Comparison of ENCODE assay signal across 20 cellular contexts in the genomic region with DNA sequence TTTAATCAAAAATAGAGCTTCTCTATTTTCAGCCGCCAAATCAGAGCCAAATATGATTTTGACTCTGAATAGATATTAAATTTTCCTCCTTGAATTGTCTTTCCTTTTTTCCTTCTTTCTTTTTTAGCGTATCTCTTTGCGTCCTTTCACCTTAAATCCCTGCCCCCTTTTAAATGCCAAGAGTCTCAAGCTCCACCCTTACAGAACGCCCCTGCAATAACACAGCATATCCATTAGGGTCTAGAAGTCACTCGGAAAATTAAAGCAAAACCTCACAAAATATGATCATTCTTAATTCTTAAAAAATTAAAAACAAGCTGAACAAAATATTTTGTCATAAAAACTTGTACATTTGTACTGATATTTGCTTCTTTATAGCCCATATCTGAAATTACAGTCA. TPM values are rescaled to one million over a fixed set of nuclear protein-coding genes. Genes with fewer than 3 reads are reported as not detected.
A peak's percentile ranks its signal among the peaks of the same experiment; 100 is the strongest.
DNase-seq lines count a peak whose midpoint lies in the region; ATAC-seq and TF ChIP-seq lines count a peak whose summit lies in the region.
"Had no signal": no experiment of that assay in that cellular context is flagged by ENCODE, and none has a peak within 500 bp of the region (broad histone marks: within the 10 kb centered on the region; RNA-seq: fewer than 3 reads in every experiment).

No MANE protein-coding gene starts in this region.

- H3K27me3 Mint-ChIP-seq in H9 (ENCODE audit: low read depth): peaks cover 12% of the 10 kb centered on the region

- H3K4ac ChIP-seq in H9 (ENCODE audit: low read depth, low read length): no peak overlapping the region
- no peak overlapping the region for H3K4ac ChIP-seq in mesendoderm (ENCODE audit: low read depth, low read length)

- H2BK12ac ChIP-seq in H9 (ENCODE audit: insufficient read length, low read depth, low read length): no peak overlapping the region

- H2BK15ac ChIP-seq in H9 (ENCODE audit: low read depth, low read length) (no peak overlapping the region), mesendoderm (replicated peaks; ENCODE audit: low read depth) (no peak overlapping the region)

- no peak overlapping the region for H3K4me3 Mint-ChIP-seq in H9
- H3K4me3 Mint-ChIP-seq: CD4-positive, CD25-positive, alpha-beta regulatory T cell; CD8-positive, alpha-beta memory T cell had no signal

- H3K79me1 ChIP-seq in H9 (ENCODE audit: insufficient read depth, low read depth, low read length, poor library complexity, severe bottlenecking) (no peaks in the 10 kb centered on the region), mesendoderm (ENCODE audit: low read length) (no peaks in the 10 kb centered on the region)

- DNase-seq in H9 (no peak), SK-MEL-5 (ENCODE audit: low read depth, low spot score) (peak; percentile 22), mesendoderm (peak; percentile 10), NCI-H1092 treated with DMSO at 0.1 percent for 48 hours (lab: John Stamatoyannopoulos, UW) (no peak), osteoblast (ENCODE audit: insufficient read length, low spot score, missing footprints) (no peak)
- DNase-seq: ACHN; BE2C; C1 segment of cervical spinal cord; CD4-positive, CD25-positive, alpha-beta regulatory T cell; CD8-positive, alpha-beta memory T cell; COR-L47; DMS 273 treated with DMSO at 0.1 percent for 48 hours; DMS53; DND-41; EL; GM23248 had no signal

- H3K27ac Mint-ChIP-seq in H9: no peak overlapping the region
- H3K27ac Mint-ChIP-seq: CD4-positive, CD25-positive, alpha-beta regulatory T cell; CD8-positive, alpha-beta memory T cell had no signal

- no peak overlapping the region for H3K14ac ChIP-seq in H9 (ENCODE audit: insufficient read depth, low read length)

- H3K27me3 ChIP-seq in H9 (ENCODE audit: insufficient read depth, low read length) (no peaks in the 10 kb centered on the region), mesendoderm (ENCODE audit: insufficient read depth, low read length, poor library complexity) (no peaks in the 10 kb centered on the region), osteoblast (ENCODE audit: insufficient read depth, low read length) (no peaks in the 10 kb centered on the region)
- H3K27me3 ChIP-seq: BE2C had no signal

- H2AFZ ChIP-seq in H9 (ENCODE audit: low read length): no peak overlapping the region
- H2AFZ ChIP-seq in osteoblast (ENCODE audit: low read length): no peak overlapping the region
- H2AFZ ChIP-seq: GM23248 had no signal

- no peaks in the 10 kb centered on the region for H3K4me1 ChIP-seq in H9 (ENCODE audit: insufficient read depth, low read length)
- no peaks in the 10 kb centered on the region for H3K4me1 ChIP-seq in mesendoderm (ENCODE audit: control insufficient read depth, low read depth, low read length)
- H3K4me1 ChIP-seq in osteoblast (ENCODE audit: insufficient read depth, low read length): no peaks in the 10 kb centered on the region
- H3K4me1 ChIP-seq: BE2C had no signal

- H3K27ac ChIP-seq in H9 (ENCODE audit: insufficient read length, low read depth, low read length): no peak overlapping the region
- H3K27ac ChIP-seq in mesendoderm (ENCODE audit: low read depth, low read length): no peak overlapping the region
- no peak overlapping the region for H3K27ac ChIP-seq in osteoblast (ENCODE audit: low read depth, low read length)
- H3K27ac ChIP-seq: GM23248 had no signal

- no CpG with 5 or more reads among the region's 5 CpGs for WGBS in H9 (ENCODE audit: extremely low coverage, insufficient read length, low lambda C conversion rate)
- no CpG with 5 or more reads among the region's 5 CpGs for WGBS in mesendoderm (ENCODE audit: extremely low coverage, insufficient coverage, low lambda C conversion rate)

- no peak overlapping the region for H3T11ph ChIP-seq in H9 (ENCODE audit: low read length)

- peaks cover 5 to 6% of the 10 kb centered on the region in 2 experiments; a peak in 3 of 4 replicates for H3K4me1 Mint-ChIP-seq in H9
- H3K4me1 Mint-ChIP-seq: CD4-positive, CD25-positive, alpha-beta regulatory T cell; CD8-positive, alpha-beta memory T cell had no signal

- no peaks in the 10 kb centered on the region for H3K36me3 Mint-ChIP-seq in H9 (ENCODE audit: insufficient read depth in 1 of 3, low read depth in 3 of 3)
- H3K36me3 Mint-ChIP-seq: CD4-positive, CD25-positive, alpha-beta regulatory T cell; CD8-positive, alpha-beta memory T cell had no signal

- H2BK120ac ChIP-seq in H9 (ENCODE audit: low read depth, low read length, poor library complexity, severe bottlenecking) (no peak overlapping the region), mesendoderm (ENCODE audit: low read depth, low read length) (no peak overlapping the region)

- H3K79me2 ChIP-seq in H9 (ENCODE audit: insufficient read depth, low read length): no peaks in the 10 kb centered on the region
- H3K79me2 ChIP-seq in mesendoderm (ENCODE audit: control insufficient read depth, insufficient read depth, low read length): no peaks in the 10 kb centered on the region
- H3K79me2 ChIP-seq in osteoblast (ENCODE audit: insufficient read depth, low read length): no peaks in the 10 kb centered on the region

- no peak overlapping the region for H3K4me3 ChIP-seq in mesendoderm (ENCODE audit: low read length)
- no peak overlapping the region for H3K4me3 ChIP-seq in osteoblast (ENCODE audit: insufficient read depth, low read length)
- H3K4me3 ChIP-seq: GM12878, GM23248 had no signal

- H3K56ac ChIP-seq in H9 (ENCODE audit: insufficient read length, low read depth, low read length) (no peak overlapping the region), mesendoderm (ENCODE audit: low read length) (no peak overlapping the region)

- no peak for ATAC-seq in HG02798 (IDR thresholded peaks at IDR 0.05; ENCODE audit: poor library complexity, unreplicated experiment)
- ATAC-seq: GM12878 had no signal

- H4K91ac ChIP-seq in H9 (ENCODE audit: insufficient read length, low read depth, low read length): no peak overlapping the region

- H2BK20ac ChIP-seq in H9 (ENCODE audit: low read depth, low read length, poor library complexity, severe bottlenecking): no peak overlapping the region

- no peak overlapping the region for H4K5ac ChIP-seq in H9 (ENCODE audit: insufficient read length, low read depth, low read length)
- H4K5ac ChIP-seq in mesendoderm (ENCODE audit: low read length): no peak overlapping the region

- in situ Hi-C loops in SK-MEL-5 (cut with HindIII; ENCODE audit: low pct_unique_long_range_greater_than_20kb, low sequenced_read_pairs): no loop called here

- no peaks in the 10 kb centered on the region for H3K36me3 ChIP-seq in mesendoderm (ENCODE audit: control insufficient read depth, insufficient read depth, low read length)
- H3K36me3 ChIP-seq in osteoblast (ENCODE audit: insufficient read depth, low read length): no peaks in the 10 kb centered on the region
- H3K36me3 ChIP-seq: BE2C had no signal

- no peak overlapping the region for H3K9ac ChIP-seq in H9 (ENCODE audit: extremely low read depth, insufficient read length, low read length)
- no peak overlapping the region for H3K9ac ChIP-seq in mesendoderm (ENCODE audit: low read length)
- H3K9ac ChIP-seq: GM23248 had no signal

- H2AK5ac ChIP-seq in H9 (ENCODE audit: insufficient read length, low read length): no peak overlapping the region
- no peak overlapping the region for H2AK5ac ChIP-seq in mesendoderm (ENCODE audit: low read length)

- H2BK5ac ChIP-seq in H9 (ENCODE audit: insufficient read length, low read length) (no peak overlapping the region), mesendoderm (ENCODE audit: low read length) (no peak overlapping the region)

- H3K9me3 Mint-ChIP-seq in H9: no peaks in the 10 kb centered on the region; a peak in 1 of 5 replicates

- H3K23ac ChIP-seq in H9 (ENCODE audit: insufficient read length, low read depth, low read length) (no peak overlapping the region), mesendoderm (ENCODE audit: low read length) (no peak overlapping the region)

- TF ChIP-seq CTCF in H9 (conservative IDR thresholded peaks at IDR 0.05) (peak; percentile 37; the same call in 2 of the 3 replicates), osteoblast (IDR thresholded peaks at IDR 0.05; ENCODE audit: extremely low read depth, low read depth, low read length) (no peak)

- no peaks in the 10 kb centered on the region for H3K23me2 ChIP-seq in H9 (ENCODE audit: insufficient read length, low read depth, low read length, poor library complexity, severe bottlenecking)

- H3K18ac ChIP-seq in H9 (ENCODE audit: insufficient read length, low read depth, low read length): no peak overlapping the region
- H3K18ac ChIP-seq in mesendoderm (ENCODE audit: low read length): no peak overlapping the region

- no peak overlapping the region for H4K8ac ChIP-seq in H9 (replicated peaks; ENCODE audit: insufficient read length, low read depth, low read length)
- H4K8ac ChIP-seq in mesendoderm (ENCODE audit: low read depth, low read length): no peak overlapping the region

- H3K4me2 ChIP-seq in H9 (ENCODE audit: insufficient read depth, insufficient read length, low read length): no peak overlapping the region
- no peak overlapping the region for H3K4me2 ChIP-seq in mesendoderm (ENCODE audit: low read length)
- no peak overlapping the region for H3K4me2 ChIP-seq in osteoblast (ENCODE audit: insufficient read depth, low read length)

- H3K9me3 ChIP-seq in H9 (ENCODE audit: control insufficient read depth, low read depth, low read length) (no peaks in the 10 kb centered on the region), osteoblast (ENCODE audit: low read depth, low read length) (no peaks in the 10 kb centered on the region)
- H3K9me3 ChIP-seq: BE2C had no signal

- H4K20me1 ChIP-seq in H9 (ENCODE audit: control insufficient read depth, insufficient read depth, insufficient read length): no peaks in the 10 kb centered on the region
- H4K20me1 ChIP-seq in osteoblast (ENCODE audit: insufficient read depth, low read length): no peaks in the 10 kb centered on the region

RNA-seq across cellular contexts. Expression of a gene that starts 51.3 kb away (rescaled TPM):
- 1.2 and 1.8 TPM in 2 replicates for total RNA-seq in H9 (2021)
- not detected in 2 replicates for total RNA-seq in SK-MEL-5 (2014; rRNA removed; shearing (Covaris generic))
- polyA plus RNA-seq in SK-MEL-5 (2015; cell fraction: cytosol; rRNA removed): 0.01 and 0.13 TPM in 2 replicates
- polyA plus RNA-seq in SK-MEL-5 (2015; cell fraction: nucleus; rRNA removed): not detected in 2 replicates
- 1.2 TPM for polyA plus RNA-seq in mesendoderm (2013, experiment 1 of 2)
- polyA plus RNA-seq in mesendoderm (2013, experiment 2 of 2): 1.4 TPM
- total RNA-seq in osteoblast: not detected in 2 replicates
- total RNA-seq: CD4-positive, CD25-positive, alpha-beta regulatory T cell; CD8-positive, alpha-beta memory T cell; G401; GM23248; HT-29 had no signal
- polyA plus RNA-seq: CD4-positive, CD25-positive, alpha-beta regulatory T cell; CD8-positive, alpha-beta memory T cell; GM23248 had no signal

Comparison
In these comparisons a context has a peak if more than half of its experiments do, and no peak if none do; other contexts are left out.
1. DNase-seq: peak in SK-MEL-5 (single experiment) and mesendoderm (single experiment); none in H9 (single experiment), NCI-H1092 treated with DMSO at 0.1 percent for 48 hours (single experiment) and osteoblast (single experiment).